ENCODE assay signal across 33 cellular contexts in genomic region chr10:75586814-75587213, GRCh38.
DNase-seq lines count a peak whose midpoint lies in the region; ATAC-seq, FAIRE-seq and TF ChIP-seq lines count a peak whose summit lies in the region.
"Had no signal": no experiment of that assay in that cellular context is flagged by ENCODE, and none has a peak within 500 bp of the region (broad histone marks: within the 10 kb centered on the region; RNA-seq: fewer than 3 reads in every experiment).

No MANE protein-coding gene starts in this region.

- H3K9ac ChIP-seq in mammary epithelial cell (ENCODE audit: insufficient read depth, low read length): peak overlapping the region; percentile 5
- no peak overlapping the region for H3K9ac ChIP-seq in HepG2 (ENCODE audit: insufficient read depth, low read depth, low read length)
- H3K9ac ChIP-seq: BLaER1; BLaER1 treated with 17β-estradiol and CSF1 and Interleukin-3, amounts not matched to agents 10 nM and 100 nM had no signal

- WGBS in mammary epithelial cell (ENCODE audit: low coverage, missing lambda C conversion rate): 80% methylated on average over 1 of the region's 1 CpG
- WGBS in HepG2 (ENCODE audit: low lambda C conversion rate): 98% methylated on average over 1 of the region's 1 CpG
- 91% methylated on average over 1 of the region's 1 CpG for WGBS in right lobe of liver (ENCODE audit: insufficient coverage, low coverage, low lambda C conversion rate, missing lambda C conversion rate)

- no peak for TF ChIP-seq EP300 in HepG2 (IDR thresholded peaks at IDR 0.05; ENCODE audit: low read depth in 2 of 2, low read length in 2 of 2)
- TF ChIP-seq EP300 in HepG2 (CRISPR knock-in tag; IDR thresholded peaks at IDR 0.05; ENCODE audit: borderline replicate concordance): no peak

- H3K36me3 ChIP-seq in mammary epithelial cell (ENCODE audit: insufficient read depth, low read length) (no peaks in the 10 kb centered on the region), breast epithelium (no peaks in the 10 kb centered on the region), HepG2 (replicated peaks in 1 of 2; ENCODE audit: control insufficient read depth in 1 of 2, insufficient read depth in 2 of 2, low read length in 2 of 2) (no peaks in the 10 kb centered on the region), right lobe of liver (no peaks in the 10 kb centered on the region), HEK293 (ENCODE audit: control insufficient read depth in 2 of 2, insufficient read depth in 1 of 2, low read length in 2 of 2) (no peaks in the 10 kb centered on the region)
- H3K36me3 ChIP-seq: BE2C, BLaER1 had no signal

- H3K4me1 ChIP-seq in mammary epithelial cell (ENCODE audit: insufficient read depth, low read length) (no peaks in the 10 kb centered on the region), breast epithelium (no peaks in the 10 kb centered on the region), HepG2 (ENCODE audit: insufficient read depth, low read length) (0 out of 2 replicates have a peak, but pooled peaks cover 8% of the 10 kb centered on the region), right lobe of liver (no peaks in the 10 kb centered on the region), HEK293 (ENCODE audit: control insufficient read depth, insufficient read depth, low read length) (peaks cover 6% of the 10 kb centered on the region)
- H3K4me1 ChIP-seq: A549, BE2C, BLaER1, Caco-2 had no signal

- TF ChIP-seq POLR2A in breast epithelium (IDR thresholded peaks at IDR 0.05) (no peak), HepG2 (IDR thresholded peaks at IDR 0.05; ENCODE audit: insufficient read depth in 1 of 2, low read depth in 2 of 2, low read length in 2 of 2) (no peak), right lobe of liver (IDR thresholded peaks at IDR 0.05) (no peak)

- H3K4me3 ChIP-seq in mammary epithelial cell (replicated peaks in 1 of 3; ENCODE audit: insufficient read depth in 1 of 3, low read depth in 2 of 3, low read length in 3 of 3): no peak overlapping the region
- no peak overlapping the region for H3K4me3 ChIP-seq in breast epithelium
- H3K4me3 ChIP-seq in HepG2 (replicated peaks in 1 of 3; ENCODE audit: insufficient read depth in 1 of 3, low read depth in 2 of 3, low read length in 3 of 3): no peak overlapping the region
- no peak overlapping the region for H3K4me3 ChIP-seq in right lobe of liver
- no peak overlapping the region for H3K4me3 ChIP-seq in HEK293 (ENCODE audit: low read depth, low read length)
- H3K4me3 ChIP-seq: A549; BLaER1; BLaER1 treated with 17β-estradiol and CSF1 and Interleukin-3, amounts not matched to agents 10 nM and 100 nM had no signal

- H3K79me2 ChIP-seq in mammary epithelial cell (ENCODE audit: insufficient read depth, low read length) (no peaks in the 10 kb centered on the region), HepG2 (ENCODE audit: insufficient read depth, low read length) (no peaks in the 10 kb centered on the region)

- H3K27me3 ChIP-seq in mammary epithelial cell (ENCODE audit: insufficient read depth, low read length) (peaks cover 1% of the 10 kb centered on the region), breast epithelium (no peaks in the 10 kb centered on the region), HepG2 (ENCODE audit: control insufficient read depth in 1 of 2, insufficient read depth in 2 of 2, low read length in 2 of 2) (no peaks in the 10 kb centered on the region), right lobe of liver (no peaks in the 10 kb centered on the region)
- H3K27me3 ChIP-seq: BE2C; BLaER1; BLaER1 treated with 17β-estradiol and CSF1 and Interleukin-3, amounts not matched to agents 10 nM and 100 nM had no signal

- intact Hi-C loops in mammary epithelial cell (cut with micrococcal nuclease): no loop called here
- intact Hi-C loops in breast epithelium (cut with DNase I; ENCODE audit: low total_unique reads): no loop called here
- intact Hi-C loops in HepG2 (cut with micrococcal nuclease; ENCODE audit: unreplicated experiment): no loop called here
- intact Hi-C loops in right lobe of liver (cut with DNase I): no loop called here

- in situ Hi-C loops in mammary epithelial cell (cut with MboI; ENCODE audit: low sequenced_read_pairs in 2 of 2) (no loop called here), HepG2 (cut with HindIII; ENCODE audit: extremely low pct_ligation_motif_present, low pct_unique_long_range_greater_than_20kb) (no loop called here)

- H2AFZ ChIP-seq in mammary epithelial cell (ENCODE audit: low read depth, low read length) (no peak overlapping the region), HepG2 (ENCODE audit: low read length) (no peak overlapping the region)

- no peak overlapping the region for H3K4me2 ChIP-seq in mammary epithelial cell (ENCODE audit: insufficient read depth, low read depth, low read length)
- no peak overlapping the region for H3K4me2 ChIP-seq in HepG2 (ENCODE audit: low read depth, low read length)
- H3K4me2 ChIP-seq: A549; BLaER1; BLaER1 treated with 17β-estradiol and CSF1 and Interleukin-3, amounts not matched to agents 10 nM and 100 nM had no signal

- TF ChIP-seq CTCF in mammary epithelial cell (conservative IDR thresholded peaks at IDR 0.05 in 1 of 2, IDR thresholded peaks at IDR 0.05 in 1 of 2; ENCODE audit: extremely low read depth in 1 of 2, insufficient read depth in 1 of 2, low read depth in 1 of 2, low read length in 2 of 2): no peak
- TF ChIP-seq CTCF in breast epithelium (IDR thresholded peaks at IDR 0.05): no peak
- no peak for TF ChIP-seq CTCF in HepG2 (CRISPR knock-in tag; IDR thresholded peaks at IDR 0.05)
- no peak for TF ChIP-seq CTCF in right lobe of liver (IDR thresholded peaks at IDR 0.05)
- no peak for TF ChIP-seq CTCF in HEK293 (tag by site-specific recombination; IDR thresholded peaks at IDR 0.05)

- CTCF ChIA-PET in mammary epithelial cell (lab: Charles Lee; ENCODE audit: low non-redundant PET): no interaction called here
- CTCF ChIA-PET in HepG2 (lab: Yijun Ruan, JAX; ENCODE audit: low intra/inter-chr PET ratio, low total read pairs): no interaction called here
- CTCF ChIA-PET in HEK293 (lab: Yijun Ruan, JAX): no interaction called here

- no peak for ATAC-seq in HepG2
- ATAC-seq in right lobe of liver: no peak
- ATAC-seq: A549; CD8-positive, alpha-beta T cell had no signal

- no peaks in the 10 kb centered on the region for H4K20me1 ChIP-seq in mammary epithelial cell (ENCODE audit: insufficient read depth, low read length)
- H4K20me1 ChIP-seq in HepG2 (ENCODE audit: insufficient read depth, low read length): no peaks in the 10 kb centered on the region
- H4K20me1 ChIP-seq: BLaER1; BLaER1 treated with 17β-estradiol and CSF1 and Interleukin-3, amounts not matched to agents 10 nM and 100 nM had no signal

- TF ChIP-seq RAD21 in HepG2 (CRISPR knock-in tag; IDR thresholded peaks at IDR 0.05): no peak

- H3K27ac ChIP-seq in mammary epithelial cell (ENCODE audit: insufficient read depth, low read depth, low read length) (no peak overlapping the region), breast epithelium (no peak overlapping the region), HepG2 (ENCODE audit: extremely low read length, insufficient read depth, low read length) (no peak overlapping the region), right lobe of liver (no peak overlapping the region), HEK293 (ENCODE audit: extremely low read depth, low read depth, low read length) (no peak overlapping the region)
- H3K27ac ChIP-seq: 22Rv1; A549; BLaER1; BLaER1 treated with 17β-estradiol and CSF1 and Interleukin-3, amounts not matched to agents 10 nM and 100 nM; C4-2B had no signal

- dilution Hi-C loops in mammary epithelial cell (cut with HindIII; ENCODE audit: low sequenced_read_pairs): no loop called here

- H3K9me3 ChIP-seq in mammary epithelial cell (replicated peaks; ENCODE audit: insufficient read depth, low read length): peaks cover 6% of the 10 kb centered on the region
- H3K9me3 ChIP-seq in breast epithelium: peaks cover 12 to 23% of the 10 kb centered on the region in 2 donors
- peaks cover 10% of the 10 kb centered on the region for H3K9me3 ChIP-seq in HepG2 (ENCODE audit: low read length)
- no peaks in the 10 kb centered on the region for H3K9me3 ChIP-seq in right lobe of liver
- H3K9me3 ChIP-seq in HEK293 (ENCODE audit: control insufficient read depth, insufficient read depth, low read depth, low read length): no peaks in the 10 kb centered on the region; the same call in 1 of the 2 replicates
- H3K9me3 ChIP-seq: BE2C had no signal

- no peak for FAIRE-seq in HepG2 (lab: Jason Lieb, UNC)
- FAIRE-seq: A204.1, A549, D721Med had no signal

- DNase-seq in mammary epithelial cell: no peak
- DNase-seq in breast epithelium (ENCODE audit: low spot score in 2 of 2): no peak
- DNase-seq in HepG2 (ENCODE audit: low spot score): no peak
- no peak for DNase-seq in right lobe of liver
- no peak for DNase-seq in T1000 (lab: John Stamatoyannopoulos, UW)
- DNase-seq: 8988T; ACHN; AML-193; BE2C; C1 segment of cervical spinal cord; Caco-2; Calu3; CD4-positive, alpha-beta memory T cell; CD4-positive, alpha-beta T cell; CD4-positive, CD25-positive, alpha-beta regulatory T cell; CD8-positive, alpha-beta memory T cell; CD8-positive, alpha-beta T cell; COR-L47; DMS 273 treated with DMSO at 0.1 percent for 48 hours; DMS153; DMS53; DMS79; DMS79 treated with DMSO at 0.1 percent for 48 hours; DND-41; EL had no signal

- BruUV-seq in mammary epithelial cell (replicated peaks; lab: Mats Ljungman, UMichigan): no TSS peak
- no TSS peak for BruUV-seq in HepG2 (replicated peaks; lab: Mats Ljungman, UMichigan)

- POLR2A ChIA-PET in HepG2 (lab: Yijun Ruan, JAX): interaction anchor here (0.7 kb wide), 1 partner anchor 76 kb away, joined by 3 read pairs; no protein-coding TSS in a partner anchor
- POLR2A ChIA-PET in HEK293 (lab: Yijun Ruan, JAX): interaction anchor here (0.6 kb wide), 1 partner anchor 185 kb away, joined by 3 read pairs; the partner anchor contains the start of gene ZNF503

TF ChIP-seq in HepG2, 621 proteins besides CTCF, POLR2A, EP300 and RAD21:
- TF ChIP-seq ATF7 (IDR thresholded peaks at IDR 0.05) (peak; percentile 59; the same call in 1 of the 2 replicates), ATF7 (CRISPR knock-in tag; IDR thresholded peaks at IDR 0.05) (no peak), PTBP1 (IDR thresholded peaks at IDR 0.05; ENCODE audit: low read depth, low read length, poor library complexity, severe bottlenecking) (no peak)
TF ChIP-seq in HepG2: peak in this region for 1.

TF ChIP-seq in HEK293, 187 proteins besides CTCF, POLR2A, EP300 and RAD21 (continues in another document):
- TF ChIP-seq ZNF426 (tag by site-specific recombination; IDR thresholded peaks at IDR 0.05) (no peak), ZNF350 (tag by site-specific recombination; IDR thresholded peaks at IDR 0.05) (no peak), ZBTB21 (tag by site-specific recombination; IDR thresholded peaks at IDR 0.05) (peak; percentile 76), FEZF1 (tag by site-specific recombination; IDR thresholded peaks at IDR 0.05) (peak; percentile 36; the same call in 1 of the 2 replicates), ZNF629 (tag by site-specific recombination; IDR thresholded peaks at IDR 0.05) (peak; percentile 61), ZNF660 (tag by site-specific recombination; IDR thresholded peaks at IDR 0.05) (no peak)
